8 cellular contexts compared by ENCODE assay signal in genomic region chr2:37323770-37324535, GRCh38. TPM values are rescaled to one million over a fixed set of nuclear protein-coding genes. Genes with fewer than 3 reads are reported as not detected.
DNase-seq lines count a peak whose midpoint lies in the region; ATAC-seq and TF ChIP-seq lines count a peak whose summit lies in the region.

No MANE protein-coding gene starts in this region.

- H3K9me3 ChIP-seq in RWPE2 (ENCODE audit: severe bottlenecking) (no peaks in the 10 kb centered on the region), right cardiac atrium (ENCODE audit: control insufficient read depth, low read length) (no peaks in the 10 kb centered on the region)

- peaks cover 24% of the 10 kb centered on the region for H3K4me1 Mint-ChIP-seq in activated naive CD8-positive, alpha-beta T cell treated with anti-CD3 and anti-CD28 coated beads, Interleukin-2, amount 10 ng/mL, durations not matched to agents 7 days and 5 days

- peak overlapping the region; percentile 94 for H3K27ac Mint-ChIP-seq in activated naive CD8-positive, alpha-beta T cell treated with anti-CD3 and anti-CD28 coated beads, Interleukin-2, amount 10 ng/mL, durations not matched to agents 7 days and 5 days

- peak overlapping the region; percentile 97 for H3K4me3 Mint-ChIP-seq in activated naive CD8-positive, alpha-beta T cell treated with anti-CD3 and anti-CD28 coated beads, Interleukin-2, amount 10 ng/mL, durations not matched to agents 7 days and 5 days

- intact Hi-C loops in right cardiac atrium (cut with DNase I) = no loop called here

- H3K27ac ChIP-seq in RWPE2 (ENCODE audit: poor library complexity, severe bottlenecking) = peak overlapping the region; percentile 52
- peak overlapping the region; percentile 62 for H3K27ac ChIP-seq in right cardiac atrium (ENCODE audit: low read length)

- H3K9me3 Mint-ChIP-seq in activated naive CD8-positive, alpha-beta T cell treated with anti-CD3 and anti-CD28 coated beads, Interleukin-2, amount 10 ng/mL, durations not matched to agents 7 days and 5 days = no peaks in the 10 kb centered on the region

- in situ Hi-C loops in ACHN (cut with HindIII; ENCODE audit: low pct_ligation_motif_present, low pct_unique_long_range_greater_than_20kb, low sequenced_read_pairs) = no loop called here

- POLR2A ChIA-PET in activated naive CD8-positive, alpha-beta T cell treated with anti-CD3 and anti-CD28 coated beads, Interleukin-2, amount 10 ng/mL, durations not matched to agents 7 days and 5 days (lab: Charles Lee) = interaction anchor here (0.6 kb wide), 1 partner anchor 1328 kb away, joined by 5 read pairs; no protein-coding TSS in a partner anchor

- WGBS in right cardiac atrium = 1% methylated on average over 62 of the region's 62 CpGs

- H3K36me3 Mint-ChIP-seq in activated naive CD8-positive, alpha-beta T cell treated with anti-CD3 and anti-CD28 coated beads, Interleukin-2, amount 10 ng/mL, durations not matched to agents 7 days and 5 days = peaks cover 4% of the 10 kb centered on the region

- peaks cover 36% of the 10 kb centered on the region for H3K27me3 Mint-ChIP-seq in activated naive CD8-positive, alpha-beta T cell treated with anti-CD3 and anti-CD28 coated beads, Interleukin-2, amount 10 ng/mL, durations not matched to agents 7 days and 5 days

- peak; percentile 28 for ATAC-seq in GM18867 (IDR thresholded peaks at IDR 0.05; ENCODE audit: unreplicated experiment)
- peak; percentile 4 for ATAC-seq in HG03097 (IDR thresholded peaks at IDR 0.05; ENCODE audit: low FRiP score, unreplicated experiment)
- ATAC-seq in RWPE2 (ENCODE audit: low read depth) = peak; percentile 48
- ATAC-seq in activated naive CD8-positive, alpha-beta T cell treated with anti-CD3 and anti-CD28 coated beads, Interleukin-2, amount 10 ng/mL, durations not matched to agents 7 days and 5 days (ENCODE audit: low read depth) = peak; percentile 38
- peak; percentile 40 to 56 for ATAC-seq in right cardiac atrium

- H3K27me3 ChIP-seq in RWPE2 (ENCODE audit: insufficient read depth, poor library complexity, severe bottlenecking) (no peaks in the 10 kb centered on the region), right cardiac atrium (ENCODE audit: control insufficient read depth, insufficient read depth) (no peaks in the 10 kb centered on the region)

- peak overlapping the region; percentile 54 for H3K4me3 ChIP-seq in RWPE2 (ENCODE audit: severe bottlenecking)
- H3K4me3 ChIP-seq in right cardiac atrium (ENCODE audit: low read length) = peak overlapping the region; percentile 99

- DNase-seq in ACHN = peak; percentile 36
- no peak for DNase-seq in RWPE2 (ENCODE audit: low spot score)
- peak; percentile 62 for DNase-seq in activated naive CD8-positive, alpha-beta T cell treated with anti-CD3 and anti-CD28 coated beads, Interleukin-2, amount 10 ng/mL, durations not matched to agents 7 days and 5 days
- DNase-seq in right cardiac atrium = peak; percentile 42 to 71 (median 57)
- peak; percentile 82 for DNase-seq in retina
- DNase-seq in hepatic stellate cell (ENCODE audit: low spot score) = no peak

- peaks cover 21% of the 10 kb centered on the region for H3K4me1 ChIP-seq in RWPE2 (ENCODE audit: insufficient read depth, poor library complexity, severe bottlenecking)
- H3K4me1 ChIP-seq in right cardiac atrium (ENCODE audit: control insufficient read depth, insufficient read depth, low read length) = no peaks in the 10 kb centered on the region

- TF ChIP-seq CTCF in RWPE2 (IDR thresholded peaks at IDR 0.05; ENCODE audit: poor library complexity, severe bottlenecking) = no peak

- H3K36me3 ChIP-seq in RWPE2 (ENCODE audit: low read depth) = peaks cover 18% of the 10 kb centered on the region

RNA-seq across cellular contexts. Expression of gene PRKD3, which starts 0.7 kb away (rescaled TPM):
- 10 to 100 TPM; 25.0 to 31.3 TPM for total RNA-seq in activated naive CD8-positive, alpha-beta T cell treated with anti-CD3 and anti-CD28 coated beads, Interleukin-2, amount 10 ng/mL, durations not matched to agents 7 days and 5 days
- 10 to 100 TPM; 17.4 to 24.6 (median 20.6) TPM for total RNA-seq in right cardiac atrium
- 5.6 TPM for polyA plus RNA-seq in right cardiac atrium

RNA-seq across cellular contexts. Expression of gene QPCT, which starts 20.5 kb away (rescaled TPM):
- total RNA-seq in activated naive CD8-positive, alpha-beta T cell treated with anti-CD3 and anti-CD28 coated beads, Interleukin-2, amount 10 ng/mL, durations not matched to agents 7 days and 5 days = 1 to 10 TPM in 1 of 2 experiments, under 1 TPM in 1; 0.50 to 1.1 TPM
- total RNA-seq in right cardiac atrium = 1 to 10 TPM; 1.7 to 7.3 (median 2.3) TPM
- polyA plus RNA-seq in right cardiac atrium = 3.1 TPM

Comparison
In these comparisons a context has a peak if more than half of its experiments do, and no peak if none do; other contexts are left out.
1. DNase-seq: peak in ACHN (single experiment), activated naive CD8-positive, alpha-beta T cell treated with anti-CD3 and anti-CD28 coated beads, Interleukin-2, amount 10 ng/mL, durations not matched to agents 7 days and 5 days (single experiment), right cardiac atrium (3 of 3) and retina (single experiment); none in RWPE2 (single experiment) and hepatic stellate cell (single experiment).
2. Peak in every context shown above with its lines, with median percentiles within 50 percentile points of each other: ATAC-seq.